Comparison of ENCODE assay signal across 21 cellular contexts in the genomic region with DNA sequence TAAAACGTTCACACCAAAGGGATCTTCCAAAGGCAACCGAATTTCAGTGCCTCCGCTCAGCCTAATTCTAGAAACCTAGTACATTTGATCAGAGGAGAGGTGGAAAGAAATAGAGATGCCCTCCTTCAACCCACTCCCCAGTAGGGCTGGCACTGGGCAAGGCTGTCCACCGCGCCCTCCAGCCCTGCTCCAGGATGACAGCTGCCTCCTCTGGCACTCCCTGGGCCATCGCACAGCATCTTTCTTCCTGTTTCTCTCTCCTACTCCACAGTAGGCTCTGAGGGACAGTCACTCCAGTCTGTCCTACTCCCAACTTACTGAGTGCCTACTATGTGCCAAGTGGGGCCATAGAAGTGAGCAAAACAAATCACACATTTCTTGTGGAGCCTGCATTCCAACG.
"Had no signal": no experiment of that assay in that cellular context is flagged by ENCODE, and none has a peak within 500 bp of the region (broad histone marks: within the 10 kb centered on the region; RNA-seq: fewer than 3 reads in every experiment).

No MANE protein-coding gene starts in this region.

- H3K27me3 ChIP-seq: esophagus muscularis mucosa, gastrocnemius medialis, right lobe of liver, spleen, tibial nerve had no signal

- H3K9me3 ChIP-seq: esophagus muscularis mucosa, gastrocnemius medialis, left ventricle myocardium inferior, lower lobe of right lung, psoas muscle, right lobe of liver, spleen, tibial nerve had no signal

- FAIRE-seq: kidney had no signal

- H3K4me3 ChIP-seq: esophagus muscularis mucosa, gastrocnemius medialis, left ventricle myocardium inferior, lower lobe of right lung, psoas muscle, right lobe of liver, spleen, tibial nerve had no signal

- H3K79me2 ChIP-seq: parathyroid adenoma had no signal

- DNase-seq: effector memory CD8-positive, alpha-beta T cell; gastrocnemius medialis; glutamatergic neuron; immature natural killer cell; kidney; left cardiac atrium; left ventricle myocardium inferior; lower lobe of right lung; midbrain; psoas muscle; retina; right lobe of liver; spleen; stimulated activated CD4-positive, alpha-beta T cell treated with anti-CD3 and anti-CD28 coated beads, Interleukin-15, amount 100 ng/mL, for 24 hours; stimulated activated CD4-positive, alpha-beta T cell treated with anti-CD3 and anti-CD28 coated beads, Interleukin-1b, Interleukin-23, amount 100 ng/mL, for 48 hours; stimulated activated CD4-positive, alpha-beta T cell treated with anti-CD3 and anti-CD28 coated beads, Interleukin-4, amount 100 ng/mL, for 24 hours had no signal

- ATAC-seq: effector memory CD8-positive, alpha-beta T cell; gastrocnemius medialis; left cardiac atrium; lower lobe of right lung; psoas muscle; stimulated activated memory B cell treated with anti-CD40 and anti-IgM and Interleukin-4, amounts not matched to agents 10 μg/mL and 1 μg/mL and 100 μg/mL, for 72 hours had no signal

- H3K9ac ChIP-seq: parathyroid adenoma had no signal

- H3K27ac ChIP-seq: epithelial cell of prostate, esophagus muscularis mucosa, gastrocnemius medialis, left ventricle myocardium inferior, lower lobe of right lung, parathyroid adenoma, psoas muscle, right lobe of liver, spleen, tibial nerve had no signal

- H3K4me1 ChIP-seq: esophagus muscularis mucosa, gastrocnemius medialis, left ventricle myocardium inferior, lower lobe of right lung, psoas muscle, right lobe of liver, spleen had no signal

- H3K36me3 ChIP-seq: esophagus muscularis mucosa, gastrocnemius medialis, left ventricle myocardium inferior, lower lobe of right lung, right lobe of liver, spleen, tibial nerve had no signal
